ENCODE assay signal across 11 cellular contexts in genomic region chr17:15730535-15730934, GRCh38. TPM values are rescaled to one million over a fixed set of nuclear protein-coding genes. Genes with fewer than 3 reads are reported as not detected.
DNase-seq lines count a peak whose midpoint lies in the region; ATAC-seq, FAIRE-seq and TF ChIP-seq lines count a peak whose summit lies in the region.
"Not testable (repeated sequence)": the region's sequence is repeated elsewhere in the genome, so short reads cannot be mapped to it uniquely, and the experiment has no call there.
"Had no signal": no experiment of that assay in that cellular context is flagged by ENCODE, and none has a peak within 500 bp of the region (broad histone marks: within the 10 kb centered on the region; RNA-seq: fewer than 3 reads in every experiment).

No MANE protein-coding gene starts in this region.

- H3K27me3 ChIP-seq in Panc1 (ENCODE audit: control insufficient read depth, insufficient read depth, low read length); bronchial epithelial cell (ENCODE audit: control insufficient read depth, insufficient read depth, low read length): not testable (repeated sequence)

- intact Hi-C loops in Panc1 (cut with micrococcal nuclease; ENCODE audit: unreplicated experiment): not testable (repeated sequence)

- H3K36me3 ChIP-seq in Panc1 (ENCODE audit: control insufficient read depth, insufficient read depth, low read length); bronchial epithelial cell (ENCODE audit: control insufficient read depth, insufficient read depth, low read length): not testable (repeated sequence)

- ATAC-seq in Panc1: 0 out of 2 replicates have a peak, but pooled peaks have one; percentile 17

- CTCF ChIA-PET in Panc1 (lab: Charles Lee): not testable (repeated sequence)

- H3K9me3 ChIP-seq in Panc1 (ENCODE audit: control insufficient read depth, insufficient read depth, low read depth, low read length): not testable (repeated sequence)

- not testable (repeated sequence) for H3K4me3 ChIP-seq in Panc1 (ENCODE audit: low read depth in 2 of 2, low read length in 2 of 2); bronchial epithelial cell (ENCODE audit: low read depth, low read length)

- H3K27ac ChIP-seq in Panc1 (ENCODE audit: low read length): not testable (repeated sequence)

- BruUV-seq in Panc1 (replicated peaks; lab: Mats Ljungman, UMichigan): not testable (repeated sequence)

- FAIRE-seq in HTR-8/SVneo (lab: Jason Lieb, UNC) (peak; percentile 84), bronchial epithelial cell (lab: Jason Lieb, UNC) (peak; percentile 7)

- TF ChIP-seq CTCF in Panc1 (IDR thresholded peaks at IDR 0.05); bronchial epithelial cell (IDR thresholded peaks at IDR 0.05; ENCODE audit: insufficient read depth, low read length, severe bottlenecking): not testable (repeated sequence)

- POLR2A ChIA-PET in Panc1 (lab: Charles Lee): not testable (repeated sequence)

- DNase-seq in HTR-8/SVneo (ENCODE audit: insufficient read length, low spot score); Panc1 (ENCODE audit: low read depth, low spot score); bronchial epithelial cell (ENCODE audit: low read depth): not testable (repeated sequence)

- H3K4me1 ChIP-seq in Panc1 (ENCODE audit: control insufficient read depth, insufficient read depth, low read length): not testable (repeated sequence)

- in situ Hi-C loops in Panc1 (cut with HindIII; ENCODE audit: low pct_unique_long_range_greater_than_20kb, low sequenced_read_pairs): not testable (repeated sequence)

RNA-seq across cellular contexts. Expression of gene TBC1D26, which starts 1.5 kb away (rescaled TPM):
- 0.05 TPM for total RNA-seq in Panc1 (2021; ENCODE audit: unreplicated experiment)
- not detected for polyA plus RNA-seq in Panc1 (2012; ENCODE audit: insufficient read length)
- 0.13 TPM in 1 of 2 replicates, not detected in the other for total RNA-seq in bronchial epithelial cell
- total RNA-seq: A172; B cell; Caco-2; CD4-positive, alpha-beta T cell; Daoy had no signal
- polyA plus RNA-seq: CD14-positive monocyte; CD4-positive, alpha-beta memory T cell; CD4-positive, CD25-positive, alpha-beta regulatory T cell had no signal

RNA-seq across cellular contexts. Expression of gene ZNF286A, which starts 31.0 kb away (rescaled TPM):
- total RNA-seq in Panc1 (2021; ENCODE audit: unreplicated experiment): 25.5 TPM
- polyA plus RNA-seq in Panc1 (2012; ENCODE audit: insufficient read length): 10.1 TPM
- 20.8 and 24.7 TPM in 2 replicates for total RNA-seq in bronchial epithelial cell

RNA-seq across cellular contexts. Expression of gene TRIM16, which starts 46.4 kb away (rescaled TPM):
- total RNA-seq in Panc1 (2021; ENCODE audit: unreplicated experiment): 31.7 TPM
- 31.3 TPM for polyA plus RNA-seq in Panc1 (2012; ENCODE audit: insufficient read length)
- total RNA-seq in bronchial epithelial cell: 55.0 and 92.9 TPM in 2 replicates
